17 cellular contexts compared by ENCODE assay signal in the genomic region with DNA sequence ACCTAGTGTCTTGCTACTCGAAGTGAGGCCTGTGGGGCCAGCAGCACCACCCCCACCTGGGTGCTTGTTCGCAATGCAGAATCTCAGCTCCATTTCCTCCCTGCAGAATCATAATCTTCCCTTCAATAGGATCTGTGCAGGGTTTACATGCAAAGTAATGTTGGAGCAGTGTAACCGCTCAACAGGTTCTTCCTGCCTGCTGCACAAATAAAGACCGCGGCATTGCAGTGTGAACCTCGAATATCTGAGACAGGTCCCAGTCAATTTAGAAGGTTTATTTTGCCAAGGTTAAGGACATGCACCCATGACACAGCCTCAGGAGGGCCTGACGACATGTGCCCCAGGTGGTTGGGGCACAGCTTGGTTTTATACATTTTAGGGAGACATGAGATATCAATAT.
A peak's percentile ranks its signal among the peaks of the same experiment; 100 is the strongest.
DNase-seq lines count a peak whose midpoint lies in the region; ATAC-seq and TF ChIP-seq lines count a peak whose summit lies in the region.
"Had no signal": no experiment of that assay in that cellular context is flagged by ENCODE, and none has a peak within 500 bp of the region (broad histone marks: within the 10 kb centered on the region; RNA-seq: fewer than 3 reads in every experiment).

No MANE protein-coding gene starts in this region.

- H3K36me3 Mint-ChIP-seq in H9 (ENCODE audit: insufficient read depth in 1 of 3, low read depth in 3 of 3) = peaks cover 24 to 74% (median 58%) of the 10 kb centered on the region in 3 experiments
- no peaks in the 10 kb centered on the region for H3K36me3 Mint-ChIP-seq in mesothelial cell of epicardium
- H3K36me3 Mint-ChIP-seq: IgD-negative memory B cell had no signal

- no peak overlapping the region for H3K56ac ChIP-seq in H9 (ENCODE audit: insufficient read length, low read depth, low read length)

- ATAC-seq in esophagus mucosa (peak; percentile 25), HG03432 (IDR thresholded peaks at IDR 0.05; ENCODE audit: unreplicated experiment) (no peak), SK-N-SH treated with all-trans-retinoic acid at 6 μM for 48 hours (no peak)
- ATAC-seq: Panc1 had no signal

- no peaks in the 10 kb centered on the region for H3K36me3 ChIP-seq in BLaER1

- H3K4me2 ChIP-seq in BLaER1 (peak overlapping the region; percentile 78), H9 (ENCODE audit: insufficient read depth, insufficient read length, low read length) (peak overlapping the region; percentile 78)
- H3K4me2 ChIP-seq: A549 had no signal

- no peak overlapping the region for H4K91ac ChIP-seq in H9 (ENCODE audit: insufficient read length, low read depth, low read length)

- no peak overlapping the region for H3K23ac ChIP-seq in H9 (ENCODE audit: insufficient read length, low read depth, low read length)

- no peak overlapping the region for H3K14ac ChIP-seq in H9 (ENCODE audit: insufficient read depth, low read length)

- no peak overlapping the region for H3K4me3 ChIP-seq in BLaER1
- H3K4me3 ChIP-seq: A549 had no signal

- no peak overlapping the region; the same call in 1 of the 2 replicates for H2BK15ac ChIP-seq in H9 (ENCODE audit: low read depth, low read length)

- no peak overlapping the region for H2BK20ac ChIP-seq in H9 (ENCODE audit: low read depth, low read length, poor library complexity, severe bottlenecking)

- no peak overlapping the region for H2BK120ac ChIP-seq in H9 (ENCODE audit: low read depth, low read length, poor library complexity, severe bottlenecking)

- H2BK5ac ChIP-seq in H9 (ENCODE audit: insufficient read length, low read length) = no peak overlapping the region

- H3K9me3 ChIP-seq in BLaER1 (0 out of 2 replicates have a peak, but pooled peaks cover 2% of the 10 kb centered on the region), H9 (ENCODE audit: control insufficient read depth, low read depth, low read length) (no peaks in the 10 kb centered on the region)
- H3K9me3 ChIP-seq: A549 had no signal

- H3K27me3 Mint-ChIP-seq in H9 (ENCODE audit: low read depth) = no peaks in the 10 kb centered on the region
- H3K27me3 Mint-ChIP-seq in mesothelial cell of epicardium (ENCODE audit: low read depth) = peaks cover 6% of the 10 kb centered on the region
- H3K27me3 Mint-ChIP-seq: IgD-negative memory B cell had no signal

- peaks cover 2% of the 10 kb centered on the region; the same call in 1 of the 2 replicates for H3K79me2 ChIP-seq in H9 (ENCODE audit: insufficient read depth, low read length)

- peak overlapping the region; percentile 67 for H2BK12ac ChIP-seq in H9 (ENCODE audit: insufficient read length, low read depth, low read length)

- H3K27ac ChIP-seq in BLaER1 (no peak overlapping the region), H9 (ENCODE audit: insufficient read length, low read depth, low read length) (peak overlapping the region; percentile 72)
- H3K27ac ChIP-seq: A549 had no signal

- H2AK5ac ChIP-seq in H9 (ENCODE audit: insufficient read length, low read length) = peak overlapping the region; percentile 62

- WGBS in H9 (ENCODE audit: extremely low coverage, insufficient read length, low lambda C conversion rate) = no CpG with 5 or more reads among the region's 7 CpGs

- no peaks in the 10 kb centered on the region for H4K20me1 ChIP-seq in BLaER1
- no peaks in the 10 kb centered on the region for H4K20me1 ChIP-seq in H9 (ENCODE audit: control insufficient read depth, insufficient read depth, insufficient read length)

- H3K23me2 ChIP-seq in H9 (ENCODE audit: insufficient read length, low read depth, low read length, poor library complexity, severe bottlenecking) = peaks cover 5% of the 10 kb centered on the region

- H3K4ac ChIP-seq in H9 (ENCODE audit: low read depth, low read length) = no peak overlapping the region

- H3K79me1 ChIP-seq in H9 (ENCODE audit: insufficient read depth, low read depth, low read length, poor library complexity, severe bottlenecking) = no peaks in the 10 kb centered on the region

- no peak overlapping the region for H3T11ph ChIP-seq in H9 (ENCODE audit: low read length)

- DNase-seq in H9 (no peak), mesothelial cell of epicardium (ENCODE audit: low spot score in 2 of 2, unreplicated experiment in 2 of 2) (peak in 1 of 2 experiments; percentile 26), GM19240 (ENCODE audit: insufficient read length, low spot score) (no peak), posterior vena cava (ENCODE audit: low spot score) (no peak)
- DNase-seq: GOT3, MV-4-11, NCI-H1436, NCI-H2029 treated with DMSO at 0.1 percent for 48 hours, NCI-H510A, SHP77 had no signal

- H3K4me3 Mint-ChIP-seq in H9 = peak overlapping the region; percentile 52 to 72
- H3K4me3 Mint-ChIP-seq in mesothelial cell of epicardium = no peak overlapping the region

- no peak overlapping the region for H4K5ac ChIP-seq in H9 (ENCODE audit: insufficient read length, low read depth, low read length)

- TF ChIP-seq CTCF in H9 (conservative IDR thresholded peaks at IDR 0.05) (no peak), mesothelial cell of epicardium (IDR thresholded peaks at IDR 0.05; ENCODE audit: unreplicated experiment) (no peak)

- no peak overlapping the region for H4K8ac ChIP-seq in H9 (replicated peaks; ENCODE audit: insufficient read length, low read depth, low read length)

- intact Hi-C loops in posterior vena cava (cut with DNase I) = no loop called here

- H3K9me3 Mint-ChIP-seq in H9 (peaks cover 0 to 8% of the 10 kb centered on the region in 2 experiments; a peak in 4 of 5 replicates), mesothelial cell of epicardium (peaks cover 5% of the 10 kb centered on the region)
- H3K9me3 Mint-ChIP-seq: IgD-negative memory B cell had no signal

- no peak overlapping the region for H2AFZ ChIP-seq in H9 (ENCODE audit: low read length)

- H3K27ac Mint-ChIP-seq in H9 = peak overlapping the region; percentile 92 to 96 (median 95)
- peak overlapping the region; percentile 79 for H3K27ac Mint-ChIP-seq in mesothelial cell of epicardium
- H3K27ac Mint-ChIP-seq: IgD-negative memory B cell had no signal

- H3K9ac ChIP-seq in BLaER1 = no peak overlapping the region
- peak overlapping the region; percentile 2 for H3K9ac ChIP-seq in H9 (ENCODE audit: extremely low read depth, insufficient read length, low read length)

- H3K27me3 ChIP-seq in BLaER1 = no peaks in the 10 kb centered on the region
- no peaks in the 10 kb centered on the region for H3K27me3 ChIP-seq in H9 (ENCODE audit: insufficient read depth, low read length)

- H3K18ac ChIP-seq in H9 (ENCODE audit: insufficient read length, low read depth, low read length) = peak overlapping the region; percentile 23

- H3K4me1 Mint-ChIP-seq in H9 (peaks cover 56 to 61% of the 10 kb centered on the region in 2 experiments), mesothelial cell of epicardium (peaks cover 60% of the 10 kb centered on the region)
- H3K4me1 Mint-ChIP-seq: IgD-negative memory B cell had no signal

- H3K4me1 ChIP-seq in BLaER1 (peaks cover 23% of the 10 kb centered on the region), H9 (ENCODE audit: insufficient read depth, low read length) (peaks cover 15% of the 10 kb centered on the region)

TF ChIP-seq in SK-N-SH treated with all-trans-retinoic acid at 6 μM for 48 hours, 23 proteins besides CTCF, POLR2A, EP300 and RAD21:
- TF ChIP-seq ZNF565 (CRISPR knock-in tag; conservative IDR thresholded peaks at IDR 0.05; ENCODE audit: low read depth) = no peak
- TF ChIP-seq ISL1 (CRISPR knock-in tag; IDR thresholded peaks at IDR 0.05) = no peak
- no peak for TF ChIP-seq OSR1 (CRISPR knock-in tag; IDR thresholded peaks at IDR 0.05)
- no peak for TF ChIP-seq TOX (CRISPR knock-in tag; IDR thresholded peaks at IDR 0.05; ENCODE audit: borderline replicate concordance)
- TF ChIP-seq, protein P1, sequence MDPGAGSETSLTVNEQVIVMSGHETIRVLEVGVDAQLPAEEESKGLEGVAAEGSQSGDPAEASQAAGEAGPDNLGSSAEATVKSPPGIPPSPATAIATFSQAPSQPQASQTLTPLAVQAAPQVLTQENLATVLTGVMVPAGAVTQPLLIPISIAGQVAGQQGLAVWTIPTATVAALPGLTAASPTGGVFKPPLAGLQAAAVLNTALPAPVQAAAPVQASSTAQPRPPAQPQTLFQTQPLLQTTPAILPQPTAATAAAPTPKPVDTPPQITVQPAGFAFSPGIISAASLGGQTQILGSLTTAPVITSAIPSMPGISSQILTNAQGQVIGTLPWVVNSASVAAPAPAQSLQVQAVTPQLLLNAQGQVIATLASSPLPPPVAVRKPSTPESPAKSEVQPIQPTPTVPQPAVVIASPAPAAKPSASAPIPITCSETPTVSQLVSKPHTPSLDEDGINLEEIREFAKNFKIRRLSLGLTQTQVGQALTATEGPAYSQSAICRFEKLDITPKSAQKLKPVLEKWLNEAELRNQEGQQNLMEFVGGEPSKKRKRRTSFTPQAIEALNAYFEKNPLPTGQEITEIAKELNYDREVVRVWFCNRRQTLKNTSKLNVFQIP (CRISPR knock-in tag; IDR thresholded peaks at IDR 0.05; ENCODE audit: borderline replicate concordance, low read depth) = no peak
- TF ChIP-seq ARNTL (CRISPR knock-in tag; IDR thresholded peaks at IDR 0.05; ENCODE audit: borderline replicate concordance, low read depth) = no peak
- no peak for TF ChIP-seq ZFP30 (CRISPR knock-in tag; IDR thresholded peaks at IDR 0.05)
- no peak for TF ChIP-seq ZNF70 (CRISPR knock-in tag; IDR thresholded peaks at IDR 0.05)
- TF ChIP-seq, protein P2, sequence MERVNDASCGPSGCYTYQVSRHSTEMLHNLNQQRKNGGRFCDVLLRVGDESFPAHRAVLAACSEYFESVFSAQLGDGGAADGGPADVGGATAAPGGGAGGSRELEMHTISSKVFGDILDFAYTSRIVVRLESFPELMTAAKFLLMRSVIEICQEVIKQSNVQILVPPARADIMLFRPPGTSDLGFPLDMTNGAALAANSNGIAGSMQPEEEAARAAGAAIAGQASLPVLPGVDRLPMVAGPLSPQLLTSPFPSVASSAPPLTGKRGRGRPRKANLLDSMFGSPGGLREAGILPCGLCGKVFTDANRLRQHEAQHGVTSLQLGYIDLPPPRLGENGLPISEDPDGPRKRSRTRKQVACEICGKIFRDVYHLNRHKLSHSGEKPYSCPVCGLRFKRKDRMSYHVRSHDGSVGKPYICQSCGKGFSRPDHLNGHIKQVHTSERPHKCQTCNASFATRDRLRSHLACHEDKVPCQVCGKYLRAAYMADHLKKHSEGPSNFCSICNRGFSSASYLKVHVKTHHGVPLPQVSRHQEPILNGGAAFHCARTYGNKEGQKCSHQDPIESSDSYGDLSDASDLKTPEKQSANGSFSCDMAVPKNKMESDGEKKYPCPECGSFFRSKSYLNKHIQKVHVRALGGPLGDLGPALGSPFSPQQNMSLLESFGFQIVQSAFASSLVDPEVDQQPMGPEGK (CRISPR knock-in tag; IDR thresholded peaks at IDR 0.05; ENCODE audit: borderline replicate concordance) = no peak
- TF ChIP-seq GLIS3 (CRISPR knock-in tag; IDR thresholded peaks at IDR 0.05) = no peak
- no peak for TF ChIP-seq ESRRG (CRISPR knock-in tag; IDR thresholded peaks at IDR 0.05)
